22 cellular contexts compared by ENCODE assay signal in genomic region chr2:186891219-186891621, GRCh38. TPM values are rescaled to one million over a fixed set of nuclear protein-coding genes. Genes with fewer than 3 reads are reported as not detected.
DNase-seq lines count a peak whose midpoint lies in the region; ATAC-seq, FAIRE-seq and TF ChIP-seq lines count a peak whose summit lies in the region.
"Had no signal": no experiment of that assay in that cellular context is flagged by ENCODE, and none has a peak within 500 bp of the region (broad histone marks: within the 10 kb centered on the region; RNA-seq: fewer than 3 reads in every experiment).

No MANE protein-coding gene starts in this region.

- H3K9ac ChIP-seq in keratinocyte (ENCODE audit: control insufficient read depth, extremely low read depth, insufficient read depth, low read length), result no peak overlapping the region

- no peak overlapping the region for H3K4me3 Mint-ChIP-seq in activated naive CD4-positive, alpha-beta T cell treated with anti-CD3 and anti-CD28 coated beads, Interleukin-2, amount 10 ng/mL, durations not matched to agents 7 days and 5 days
- H3K4me3 Mint-ChIP-seq: activated T-cell treated with anti-CD3 and anti-CD28 coated beads, Interleukin-2, amount 50 U/mL, for 4 hours; CD4-positive, alpha-beta T cell; naive thymus-derived CD8-positive, alpha-beta T cell had no signal

- dilution Hi-C loops in keratinocyte (cut with MboI; ENCODE audit: extremely low pct_ligation_motif_present, low sequenced_read_pairs), result no loop called here

- DNase-seq in EH (ENCODE audit: low read depth), result peak; percentile 35
- peak; percentile 10 for DNase-seq in M059J (ENCODE audit: low read depth)
- DNase-seq in amniotic stem cell (lab: John Stamatoyannopoulos, UW), result peak; percentile 7
- DNase-seq in keratinocyte (ENCODE audit: low read depth, low spot score), result no peak
- DNase-seq in GM19238 (ENCODE audit: insufficient read length, low spot score), result no peak
- DNase-seq in activated naive CD4-positive, alpha-beta T cell treated with anti-CD3 and anti-CD28 coated beads, Interleukin-2, amount 10 ng/mL, durations not matched to agents 7 days and 5 days, result no peak
- DNase-seq in NCI-H510A (lab: John Stamatoyannopoulos, UW), result no peak
- DNase-seq: activated CD4-positive, alpha-beta T cell treated with anti-CD3 and anti-CD28 coated beads for 48 hours; activated T-cell treated with anti-CD3 and anti-CD28 coated beads, Interleukin-2, amount 50 U/mL, for 4 hours; CD4-positive, alpha-beta T cell; hippocampal formation; naive thymus-derived CD8-positive, alpha-beta T cell; NCI-H524 treated with DMSO at 0.1 percent for 48 hours; stimulated activated CD4-positive, alpha-beta T cell treated with anti-CD3 and anti-CD28 coated beads, Interleukin-15, amount 100 ng/mL, for 24 hours; T-helper 2 cell had no signal

- H3K27me3 Mint-ChIP-seq in activated naive CD4-positive, alpha-beta T cell treated with anti-CD3 and anti-CD28 coated beads, Interleukin-2, amount 10 ng/mL, durations not matched to agents 7 days and 5 days, result no peaks in the 10 kb centered on the region
- H3K27me3 Mint-ChIP-seq: CD4-positive, alpha-beta T cell had no signal

- TF ChIP-seq CTCF in keratinocyte (optimal IDR thresholded peaks at IDR 0.05 in 1 of 3, IDR thresholded peaks at IDR 0.05 in 1 of 3, conservative IDR thresholded peaks at IDR 0.05 in 1 of 3; ENCODE audit: extremely low read depth in 1 of 3, insufficient read depth in 2 of 3, low read length in 3 of 3), result no peak

- CTCF ChIA-PET in activated naive CD4-positive, alpha-beta T cell treated with anti-CD3 and anti-CD28 coated beads, Interleukin-2, amount 10 ng/mL, durations not matched to agents 7 days and 5 days (lab: Charles Lee), result no interaction called here

- H3K9me3 Mint-ChIP-seq in activated naive CD4-positive, alpha-beta T cell treated with anti-CD3 and anti-CD28 coated beads, Interleukin-2, amount 10 ng/mL, durations not matched to agents 7 days and 5 days, result no peaks in the 10 kb centered on the region
- H3K9me3 Mint-ChIP-seq: activated T-cell treated with anti-CD3 and anti-CD28 coated beads, Interleukin-2, amount 50 U/mL, for 4 hours; CD4-positive, alpha-beta T cell had no signal

- no peaks in the 10 kb centered on the region for H3K36me3 ChIP-seq in keratinocyte (ENCODE audit: control insufficient read depth in 2 of 2, extremely low read depth in 1 of 2, insufficient read depth in 2 of 2, low read length in 2 of 2)
- H3K36me3 ChIP-seq: prostate gland had no signal

- no peak for ATAC-seq in GM18517 (IDR thresholded peaks at IDR 0.05; ENCODE audit: unreplicated experiment)
- ATAC-seq: activated T-cell treated with anti-CD3 and anti-CD28 coated beads, Interleukin-2, amount 50 U/mL, for 4 hours; naive thymus-derived CD8-positive, alpha-beta T cell had no signal

- no peaks in the 10 kb centered on the region for H3K4me1 Mint-ChIP-seq in activated naive CD4-positive, alpha-beta T cell treated with anti-CD3 and anti-CD28 coated beads, Interleukin-2, amount 10 ng/mL, durations not matched to agents 7 days and 5 days

- H3K4me3 ChIP-seq in keratinocyte (ENCODE audit: control insufficient read depth in 2 of 3, extremely low read depth in 1 of 3, insufficient read depth in 2 of 3, low read depth in 1 of 3, low read length in 3 of 3), result no peak overlapping the region
- H3K4me3 ChIP-seq: prostate gland had no signal

- no peak overlapping the region for H3K27ac ChIP-seq in keratinocyte (ENCODE audit: control insufficient read depth, insufficient read depth, low read length)
- H3K27ac ChIP-seq: epithelial cell of prostate, prostate gland had no signal

- H3K9me1 ChIP-seq in keratinocyte (ENCODE audit: control insufficient read depth, extremely low read depth, insufficient read depth, low read length), result no peaks in the 10 kb centered on the region

- FAIRE-seq in keratinocyte (lab: Jason Lieb, UNC), result peak; percentile 39
- FAIRE-seq: G401.6 had no signal

- no peak overlapping the region for H3K4me2 ChIP-seq in keratinocyte (ENCODE audit: control insufficient read depth, extremely low read depth, insufficient read depth, low read depth, low read length)

- no peak overlapping the region for H2AFZ ChIP-seq in keratinocyte (ENCODE audit: control insufficient read depth, low read length)

- no peaks in the 10 kb centered on the region for H3K79me2 ChIP-seq in keratinocyte (ENCODE audit: control insufficient read depth, insufficient read depth, low read length)

- H3K27me3 ChIP-seq in keratinocyte (ENCODE audit: control insufficient read depth, extremely low read depth, insufficient read depth, low read length), result no peaks in the 10 kb centered on the region

- no peaks in the 10 kb centered on the region for H3K4me1 ChIP-seq in keratinocyte (ENCODE audit: control insufficient read depth, extremely low read depth, insufficient read depth, low read length)
- H3K4me1 ChIP-seq: prostate gland had no signal

- no peaks in the 10 kb centered on the region for H3K36me3 Mint-ChIP-seq in activated naive CD4-positive, alpha-beta T cell treated with anti-CD3 and anti-CD28 coated beads, Interleukin-2, amount 10 ng/mL, durations not matched to agents 7 days and 5 days
- H3K36me3 Mint-ChIP-seq: naive thymus-derived CD8-positive, alpha-beta T cell had no signal

- no peak overlapping the region for H3K27ac Mint-ChIP-seq in activated naive CD4-positive, alpha-beta T cell treated with anti-CD3 and anti-CD28 coated beads, Interleukin-2, amount 10 ng/mL, durations not matched to agents 7 days and 5 days
- H3K27ac Mint-ChIP-seq: CD4-positive, alpha-beta T cell; naive thymus-derived CD8-positive, alpha-beta T cell had no signal

- no peaks in the 10 kb centered on the region for H3K9me3 ChIP-seq in keratinocyte (ENCODE audit: control insufficient read depth, low read depth, low read length)
- H3K9me3 ChIP-seq: prostate gland had no signal

- H4K20me1 ChIP-seq in keratinocyte (ENCODE audit: control insufficient read depth, extremely low read depth, insufficient read depth, low read length), result no peaks in the 10 kb centered on the region

RNA-seq across cellular contexts. Expression of gene ZSWIM2, which starts 42.2 kb away (rescaled TPM):
- total RNA-seq in M059J (2014; rRNA removed; shearing (Covaris generic)), result not detected in 2 replicates
- not detected in 3 replicates for polyA plus RNA-seq in keratinocyte
- polyA plus RNA-seq in keratinocyte (2011; ENCODE audit: low read depth), result not detected
- not detected in 2 replicates for polyA plus RNA-seq in keratinocyte (2011; cell fraction: cytosol; rRNA removed)
- polyA plus RNA-seq in keratinocyte (2011; cell fraction: nucleus; rRNA removed), result not detected in 2 replicates
- polyA plus RNA-seq in keratinocyte (2012; ENCODE audit: low replicate concordance), result not detected in 2 replicates
- not detected in 3 replicates for polyA minus RNA-seq in keratinocyte
- not detected for polyA minus RNA-seq in keratinocyte (2011; cell fraction: cytosol; rRNA and poly(A)+ RNA removed)
- not detected in 2 replicates for polyA minus RNA-seq in keratinocyte (2011; cell fraction: nucleus; rRNA and poly(A)+ RNA removed)
- total RNA-seq: activated T-cell treated with anti-CD3 and anti-CD28 coated beads, Interleukin-2, amount 50 U/mL, for 4 hours; CD4-positive, alpha-beta T cell; chondrocyte; liver; naive thymus-derived CD8-positive, alpha-beta T cell; RPMI7951 had no signal
- polyA plus RNA-seq: liver; naive thymus-derived CD8-positive, alpha-beta T cell had no signal

Comparison
In these comparisons a context has a peak if more than half of its experiments do, and no peak if none do; other contexts are left out.
1. DNase-seq: peak in EH (single experiment), M059J (single experiment) and amniotic stem cell (single experiment); none in keratinocyte (single experiment), GM19238 (single experiment), activated naive CD4-positive, alpha-beta T cell treated with anti-CD3 and anti-CD28 coated beads, Interleukin-2, amount 10 ng/mL, durations not matched to agents 7 days and 5 days (single experiment) and NCI-H510A (single experiment).